ENCODE assay signal across 2 cellular contexts in the genomic region with DNA sequence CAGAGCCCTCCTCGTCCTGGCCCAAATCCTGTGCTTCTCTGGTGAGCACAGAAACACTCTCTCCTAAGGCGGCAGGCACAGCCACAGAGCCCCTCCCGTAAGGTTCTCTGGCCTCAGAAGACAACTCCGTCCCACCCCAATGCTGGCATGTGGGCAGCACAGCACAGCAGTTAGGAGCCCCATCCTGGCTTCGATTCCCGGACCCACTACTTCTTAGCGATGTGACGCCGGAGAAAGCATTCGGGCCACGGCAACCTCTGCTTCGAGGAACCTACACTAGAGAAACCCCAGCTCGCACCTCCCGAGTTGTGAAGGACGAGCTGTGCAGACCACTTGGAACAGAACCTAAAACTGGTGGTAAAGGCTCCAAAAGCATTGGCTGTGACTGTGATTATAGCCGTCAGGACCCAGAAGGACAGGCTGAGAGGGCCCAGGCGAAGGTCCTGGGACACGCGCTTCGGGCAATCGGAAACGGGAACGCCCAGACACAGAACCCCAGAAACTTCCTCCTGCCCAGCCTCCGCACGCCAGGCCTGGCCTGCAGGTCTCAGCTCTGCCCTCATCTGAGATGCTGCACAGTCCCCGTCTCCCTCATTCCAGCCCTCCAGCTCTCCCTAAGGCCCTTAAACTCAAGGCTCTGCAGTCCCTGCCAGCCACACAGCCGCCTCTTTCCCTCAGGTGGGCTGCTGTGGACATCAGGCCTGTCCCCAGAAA.
TF ChIP-seq lines count a peak whose summit lies in the region.

No MANE protein-coding gene starts in this region.

TF ChIP-seq in HepG2, 621 proteins besides CTCF, POLR2A, EP300 and RAD21:
- TF ChIP-seq, protein P1, sequence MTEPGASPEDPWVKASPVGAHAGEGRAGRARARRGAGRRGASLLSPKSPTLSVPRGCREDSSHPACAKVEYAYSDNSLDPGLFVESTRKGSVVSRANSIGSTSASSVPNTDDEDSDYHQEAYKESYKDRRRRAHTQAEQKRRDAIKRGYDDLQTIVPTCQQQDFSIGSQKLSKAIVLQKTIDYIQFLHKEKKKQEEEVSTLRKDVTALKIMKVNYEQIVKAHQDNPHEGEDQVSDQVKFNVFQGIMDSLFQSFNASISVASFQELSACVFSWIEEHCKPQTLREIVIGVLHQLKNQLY (CRISPR knock-in tag; IDR thresholded peaks at IDR 0.05) = no peak
- TF ChIP-seq ZNF136 (CRISPR knock-in tag; IDR thresholded peaks at IDR 0.05; ENCODE audit: low read depth) = no peak

TF ChIP-seq in K562, 482 proteins besides CTCF, POLR2A, EP300 and RAD21:
- no peak for TF ChIP-seq ZFP1 (CRISPR knock-in tag; IDR thresholded peaks at IDR 0.05)
- no peak for TF ChIP-seq FOXA3 (CRISPR knock-in tag; conservative IDR thresholded peaks at IDR 0.05 in 1 of 2, IDR thresholded peaks at IDR 0.05 in 1 of 2)
- no peak for TF ChIP-seq MAFG (tag; conservative IDR thresholded peaks at IDR 0.05)
- TF ChIP-seq MCM3 (IDR thresholded peaks at IDR 0.05) = no peak
- TF ChIP-seq GABPA (tag; conservative IDR thresholded peaks at IDR 0.05; ENCODE audit: low read depth) = no peak
- no peak for TF ChIP-seq NR4A1 (CRISPR knock-in tag; IDR thresholded peaks at IDR 0.05)
- no peak for TF ChIP-seq NR4A1 (tag; IDR thresholded peaks at IDR 0.05)
- TF ChIP-seq PHTF2 (CRISPR knock-in tag; IDR thresholded peaks at IDR 0.05) = no peak
- no peak for TF ChIP-seq ZKSCAN1 (IDR thresholded peaks at IDR 0.05; ENCODE audit: low read depth, low read length)
- TF ChIP-seq PHF20 (IDR thresholded peaks at IDR 0.05; ENCODE audit: partially characterized antibody) = no peak
- TF ChIP-seq SMARCC2 (IDR thresholded peaks at IDR 0.05; ENCODE audit: low read depth) = no peak
